Comparison of ENCODE assay signal across 19 cellular contexts in the genomic region with DNA sequence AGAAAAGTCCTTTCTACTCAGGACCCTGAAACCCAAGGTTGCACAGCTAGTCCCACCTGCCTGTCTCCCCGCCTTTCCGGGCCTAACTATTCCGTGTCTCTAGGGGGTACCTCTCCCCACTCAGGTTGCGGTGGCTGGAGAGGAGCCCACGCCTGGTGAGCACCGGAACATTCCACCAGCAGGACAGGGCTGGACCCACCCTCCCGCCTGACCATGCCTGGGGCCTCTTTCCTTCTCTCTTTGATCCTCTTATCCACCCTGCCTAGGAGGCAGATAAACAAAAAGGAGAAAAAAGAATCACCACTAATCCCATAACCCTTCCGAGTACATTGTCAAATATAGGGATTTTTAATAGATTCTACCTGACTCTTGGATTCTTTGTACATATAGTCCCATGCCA. TPM values are rescaled to one million over a fixed set of nuclear protein-coding genes. Genes with fewer than 3 reads are reported as not detected.
DNase-seq lines count a peak whose midpoint lies in the region; ATAC-seq and TF ChIP-seq lines count a peak whose summit lies in the region.
"Had no signal": no experiment of that assay in that cellular context is flagged by ENCODE, and none has a peak within 500 bp of the region (broad histone marks: within the 10 kb centered on the region; RNA-seq: fewer than 3 reads in every experiment).

No MANE protein-coding gene starts in this region.

- CTCF ChIA-PET in activated CD4-positive, alpha-beta T cell treated with anti-CD3 and anti-CD28 coated beads, Interleukin-2, amount 10 ng/mL, durations not matched to agents 7 days and 5 days (lab: Charles Lee): interaction anchor here (1.4 to 1.8 kb wide), 3 partner anchors 14 to 32 kb away, joined by 3 to 4 read pairs (median 3); no protein-coding TSS in a partner anchor
- CTCF ChIA-PET in CD4-positive, alpha-beta memory T cell (lab: Charles Lee; ENCODE audit: partially characterized antibody): interaction anchor here (1.2 to 2.4 kb wide), 2 partner anchors 20 to 65 kb away, joined by 5 to 11 read pairs; a partner anchor contains a TSS

- H3K4me1 Mint-ChIP-seq in activated CD4-positive, alpha-beta T cell treated with anti-CD3 and anti-CD28 coated beads, Interleukin-2, amount 10 ng/mL, durations not matched to agents 7 days and 5 days: peaks cover 31% of the 10 kb centered on the region
- peaks cover 11 to 34% (median 21%) of the 10 kb centered on the region in 4 donors for H3K4me1 Mint-ChIP-seq in CD4-positive, alpha-beta memory T cell
- H3K4me1 Mint-ChIP-seq in effector memory CD8-positive, alpha-beta T cell (ENCODE audit: low read depth in 2 of 2): peaks cover 26 to 39% of the 10 kb centered on the region in 2 donors
- peaks cover 46% of the 10 kb centered on the region for H3K4me1 Mint-ChIP-seq in stimulated activated effector memory CD8-positive, alpha-beta T cell treated with anti-CD3 and anti-CD28 coated beads, Interleukin-12 subunit alpha, Interleukin-12 subunit beta, amount 100 ng/mL, for 72 hours

- H3K9me3 ChIP-seq in CD4-positive, alpha-beta memory T cell (ENCODE audit: control insufficient read depth in 1 of 2, low read length in 2 of 2): no peaks in the 10 kb centered on the region
- H3K9me3 ChIP-seq in gastroesophageal sphincter: no peaks in the 10 kb centered on the region

- no peaks in the 10 kb centered on the region for H3K9me3 Mint-ChIP-seq in activated CD4-positive, alpha-beta T cell treated with anti-CD3 and anti-CD28 coated beads, Interleukin-2, amount 10 ng/mL, durations not matched to agents 7 days and 5 days
- H3K9me3 Mint-ChIP-seq in CD4-positive, alpha-beta memory T cell: no peaks in the 10 kb centered on the region
- H3K9me3 Mint-ChIP-seq in effector memory CD8-positive, alpha-beta T cell: no peaks in the 10 kb centered on the region
- H3K9me3 Mint-ChIP-seq in stimulated activated effector memory CD8-positive, alpha-beta T cell treated with anti-CD3 and anti-CD28 coated beads, Interleukin-12 subunit alpha, Interleukin-12 subunit beta, amount 100 ng/mL, for 72 hours: no peaks in the 10 kb centered on the region
- H3K9me3 Mint-ChIP-seq: GM23338 had no signal

- no peaks in the 10 kb centered on the region for H3K27me3 ChIP-seq in CD4-positive, alpha-beta memory T cell (ENCODE audit: insufficient read depth, low read length)
- H3K27me3 ChIP-seq in gastroesophageal sphincter: no peaks in the 10 kb centered on the region

- no peaks in the 10 kb centered on the region for H3K36me3 ChIP-seq in CD4-positive, alpha-beta memory T cell (ENCODE audit: insufficient read depth, low read length)
- no peaks in the 10 kb centered on the region for H3K36me3 ChIP-seq in gastroesophageal sphincter

- H3K27me3 Mint-ChIP-seq in activated CD4-positive, alpha-beta T cell treated with anti-CD3 and anti-CD28 coated beads, Interleukin-2, amount 10 ng/mL, durations not matched to agents 7 days and 5 days: no peaks in the 10 kb centered on the region
- no peaks in the 10 kb centered on the region for H3K27me3 Mint-ChIP-seq in CD4-positive, alpha-beta memory T cell
- H3K27me3 Mint-ChIP-seq in effector memory CD8-positive, alpha-beta T cell: no peaks in the 10 kb centered on the region

- no peak for DNase-seq in activated CD4-positive, alpha-beta T cell treated with anti-CD3 and anti-CD28 coated beads, Interleukin-2, amount 10 ng/mL, durations not matched to agents 7 days and 5 days
- no peak for DNase-seq in activated CD4-positive, alpha-beta T cell treated with anti-CD3 and anti-CD28 coated beads for 1 hour
- no peak for DNase-seq in CD4-positive, alpha-beta memory T cell
- no peak for DNase-seq in effector memory CD8-positive, alpha-beta T cell
- no peak for DNase-seq in stimulated activated effector memory CD8-positive, alpha-beta T cell treated with anti-CD3 and anti-CD28 coated beads, Interleukin-12 subunit alpha, Interleukin-12 subunit beta, amount 100 ng/mL, for 72 hours (ENCODE audit: low spot score in 2 of 2)
- DNase-seq in GOT3 (lab: John Stamatoyannopoulos, UW): no peak
- DNase-seq: 8988T, C1 segment of cervical spinal cord, Calu3, DMS79, NCI-H1092 treated with DMSO at 0.1 percent for 48 hours, NCI-H1694, NCI-H446 treated with DMSO at 0.1 percent for 48 hours, NCI-H774 had no signal

- no peak for ATAC-seq in effector memory CD8-positive, alpha-beta T cell (replicated peaks)
- no peak for ATAC-seq in stimulated activated effector memory CD8-positive, alpha-beta T cell treated with anti-CD3 and anti-CD28 coated beads, Interleukin-12 subunit alpha, Interleukin-12 subunit beta, amount 100 ng/mL, for 72 hours
- no peak for ATAC-seq in activated CD4-positive, CD25-positive, alpha-beta regulatory T cell treated with anti-CD3 and anti-CD28 coated beads, Interleukin-2, amount 50 U/mL, for 24 hours
- ATAC-seq in gastroesophageal sphincter: no peak
- ATAC-seq: GM23338, Right ventricle myocardium inferior had no signal

- intact Hi-C loops in CD4-positive, alpha-beta memory T cell (cut with micrococcal nuclease): no loop called here

- POLR2A ChIA-PET in activated CD4-positive, alpha-beta T cell treated with anti-CD3 and anti-CD28 coated beads, Interleukin-2, amount 10 ng/mL, durations not matched to agents 7 days and 5 days (lab: Charles Lee): interaction anchor here (0.6 kb wide), 1 partner anchor 271 kb away, joined by 6 read pairs; no protein-coding TSS in a partner anchor
- POLR2A ChIA-PET in CD4-positive, alpha-beta memory T cell (lab: Charles Lee; ENCODE audit: partially characterized antibody): interaction anchor here (2.1 to 2.7 kb wide), 3 partner anchors 12 to 52 kb away, joined by 8 to 27 read pairs (median 18); a partner anchor contains a TSS

- no peak overlapping the region for H3K27ac ChIP-seq in CD4-positive, alpha-beta memory T cell (ENCODE audit: low read depth, low read length)
- H3K27ac ChIP-seq in gastroesophageal sphincter: no peak overlapping the region
- H3K27ac ChIP-seq: KMS-11 had no signal

- peak overlapping the region; percentile 69 for H3K27ac Mint-ChIP-seq in activated CD4-positive, alpha-beta T cell treated with anti-CD3 and anti-CD28 coated beads, Interleukin-2, amount 10 ng/mL, durations not matched to agents 7 days and 5 days
- H3K27ac Mint-ChIP-seq in CD4-positive, alpha-beta memory T cell: peak overlapping the region in 4 of 7 donors; percentile 4 to 52 (median 36)
- peak overlapping the region; percentile 93 to 98 for H3K27ac Mint-ChIP-seq in effector memory CD8-positive, alpha-beta T cell
- H3K27ac Mint-ChIP-seq in stimulated activated effector memory CD8-positive, alpha-beta T cell treated with anti-CD3 and anti-CD28 coated beads, Interleukin-12 subunit alpha, Interleukin-12 subunit beta, amount 100 ng/mL, for 72 hours: peak overlapping the region; percentile 93

- peaks cover 25% of the 10 kb centered on the region for H3K4me1 ChIP-seq in CD4-positive, alpha-beta memory T cell (ENCODE audit: insufficient read depth, low read length)
- H3K4me1 ChIP-seq in gastroesophageal sphincter: no peaks in the 10 kb centered on the region

- no peak for TF ChIP-seq POLR2A in gastroesophageal sphincter (IDR thresholded peaks at IDR 0.05)

- TF ChIP-seq EP300 in gastroesophageal sphincter (IDR thresholded peaks at IDR 0.05): no peak

- H3K4me3 Mint-ChIP-seq in activated CD4-positive, alpha-beta T cell treated with anti-CD3 and anti-CD28 coated beads, Interleukin-2, amount 10 ng/mL, durations not matched to agents 7 days and 5 days: no peak overlapping the region
- H3K4me3 Mint-ChIP-seq in CD4-positive, alpha-beta memory T cell: peak overlapping the region in 1 of 8 donors; percentile 39
- H3K4me3 Mint-ChIP-seq in effector memory CD8-positive, alpha-beta T cell: no peak overlapping the region
- H3K4me3 Mint-ChIP-seq in stimulated activated effector memory CD8-positive, alpha-beta T cell treated with anti-CD3 and anti-CD28 coated beads, Interleukin-12 subunit alpha, Interleukin-12 subunit beta, amount 100 ng/mL, for 72 hours: no peak overlapping the region
- H3K4me3 Mint-ChIP-seq: GM23338 had no signal

- H3K4me3 ChIP-seq in CD4-positive, alpha-beta memory T cell (ENCODE audit: low read length in 2 of 2): no peak overlapping the region
- H3K4me3 ChIP-seq in gastroesophageal sphincter: no peak overlapping the region
- H3K4me3 ChIP-seq: GM23338 had no signal

- TF ChIP-seq CTCF in gastroesophageal sphincter (IDR thresholded peaks at IDR 0.05): no peak

- WGBS in gastroesophageal sphincter (ENCODE audit: low coverage in 1 of 2), 2 donors: 70 to 100% methylated on average over 1 to 8 of the region's 8 CpGs

- peaks cover 6% of the 10 kb centered on the region for H3K36me3 Mint-ChIP-seq in activated CD4-positive, alpha-beta T cell treated with anti-CD3 and anti-CD28 coated beads, Interleukin-2, amount 10 ng/mL, durations not matched to agents 7 days and 5 days (ENCODE audit: low read depth)
- peaks cover 3 to 6% of the 10 kb centered on the region in 2 donors for H3K36me3 Mint-ChIP-seq in CD4-positive, alpha-beta memory T cell
- H3K36me3 Mint-ChIP-seq in effector memory CD8-positive, alpha-beta T cell (ENCODE audit: insufficient read depth): peaks cover 15% of the 10 kb centered on the region
- H3K36me3 Mint-ChIP-seq in stimulated activated effector memory CD8-positive, alpha-beta T cell treated with anti-CD3 and anti-CD28 coated beads, Interleukin-12 subunit alpha, Interleukin-12 subunit beta, amount 100 ng/mL, for 72 hours: peaks cover 32% of the 10 kb centered on the region

RNA-seq across cellular contexts. Expression of a gene that starts 10.9 kb away (rescaled TPM):
- 10 to 100 TPM; 17.8 to 24.2 TPM for total RNA-seq in activated CD4-positive, alpha-beta T cell treated with anti-CD3 and anti-CD28 coated beads, Interleukin-2, amount 10 ng/mL, durations not matched to agents 7 days and 5 days
- total RNA-seq in CD4-positive, alpha-beta memory T cell: 10 to 100 TPM; 40.1 to 43.6 TPM
- polyA plus RNA-seq in CD4-positive, alpha-beta memory T cell: 10 to 100 TPM; 19.3 to 24.4 TPM
- 1 to 10 TPM; 2.3 to 7.9 (median 5.8) TPM for total RNA-seq in gastroesophageal sphincter

RNA-seq across cellular contexts. Expression of a gene that starts 20.1 kb away (rescaled TPM):
- total RNA-seq in activated CD4-positive, alpha-beta T cell treated with anti-CD3 and anti-CD28 coated beads, Interleukin-2, amount 10 ng/mL, durations not matched to agents 7 days and 5 days: 10 to 100 TPM; 48.8 to 59.2 TPM
- total RNA-seq in CD4-positive, alpha-beta memory T cell: 10 to 100 TPM; 45.7 to 49.3 TPM
- polyA plus RNA-seq in CD4-positive, alpha-beta memory T cell: 100 to 1,000 TPM in 1 of 2 donors, 10 to 100 TPM in 1; 80.3 to 110 TPM
- total RNA-seq in gastroesophageal sphincter: 10 to 100 TPM; 15.8 to 26.5 (median 17.1) TPM

RNA-seq across cellular contexts. Expression of a gene that starts 21.1 kb away (rescaled TPM):
- 1 to 10 TPM in 1 of 2 experiments, under 1 TPM in 1; 0.47 to 1.1 TPM for total RNA-seq in activated CD4-positive, alpha-beta T cell treated with anti-CD3 and anti-CD28 coated beads, Interleukin-2, amount 10 ng/mL, durations not matched to agents 7 days and 5 days
- total RNA-seq in CD4-positive, alpha-beta memory T cell: under 1 TPM; 0.32 to 0.53 TPM
- not detected for polyA plus RNA-seq in CD4-positive, alpha-beta memory T cell
- total RNA-seq in gastroesophageal sphincter: 10 to 100 TPM; 13.7 to 46.0 (median 15.6) TPM

RNA-seq across cellular contexts. Expression of a gene that starts 51.2 kb away (rescaled TPM):
- 10 to 100 TPM; 11.0 to 13.4 TPM for total RNA-seq in activated CD4-positive, alpha-beta T cell treated with anti-CD3 and anti-CD28 coated beads, Interleukin-2, amount 10 ng/mL, durations not matched to agents 7 days and 5 days
- 10 to 100 TPM; 75.1 to 83.7 TPM for total RNA-seq in CD4-positive, alpha-beta memory T cell
- polyA plus RNA-seq in CD4-positive, alpha-beta memory T cell: under 1 TPM in 1 of 2 donors, not detected in 1; 0.89 TPM
- total RNA-seq in gastroesophageal sphincter: 10 to 100 TPM; 10.7 to 76.1 (median 50.8) TPM

Comparison
In these comparisons a context has a peak if more than half of its experiments do, and no peak if none do; other contexts are left out.
1. H3K27ac Mint-ChIP-seq: peak in every context shown above with its lines; median percentile 96 in effector memory CD8-positive, alpha-beta T cell; 93 in stimulated activated effector memory CD8-positive, alpha-beta T cell treated with anti-CD3 and anti-CD28 coated beads, Interleukin-12 subunit alpha, Interleukin-12 subunit beta, amount 100 ng/mL, for 72 hours; 69 in activated CD4-positive, alpha-beta T cell treated with anti-CD3 and anti-CD28 coated beads, Interleukin-2, amount 10 ng/mL, durations not matched to agents 7 days and 5 days; 36 in CD4-positive, alpha-beta memory T cell.
2. RNA of a gene that starts 21.1 kb away (total RNA-seq): 13.7 to 46.0 TPM in gastroesophageal sphincter; 0.47 to 1.1 TPM in activated CD4-positive, alpha-beta T cell treated with anti-CD3 and anti-CD28 coated beads, Interleukin-2, amount 10 ng/mL, durations not matched to agents 7 days and 5 days and 0.32 to 0.53 TPM in CD4-positive, alpha-beta memory T cell; every median in the first group is over 4 times any median in the second.